ENCODE assay signal across 16 cellular contexts in the genomic region with DNA sequence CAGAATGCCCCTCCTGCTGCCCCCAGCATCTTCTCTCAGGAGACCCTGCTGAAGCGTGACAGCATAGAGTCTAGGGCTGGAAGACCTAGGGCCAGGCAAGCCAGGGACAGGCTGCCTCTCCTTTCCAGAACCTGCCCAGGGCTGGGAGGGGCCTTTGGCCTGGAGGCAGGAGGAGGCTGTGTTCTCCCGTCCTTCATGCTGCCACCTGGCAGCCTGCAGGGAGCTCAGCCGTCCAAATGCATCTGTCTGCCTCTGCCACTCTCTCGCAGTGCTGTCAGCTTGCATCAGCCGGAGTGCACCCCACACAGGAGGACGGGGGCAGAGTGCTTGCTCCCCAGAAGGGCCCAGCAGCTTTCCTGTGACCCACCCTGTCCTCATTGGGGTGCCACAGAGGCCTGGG. TPM values are rescaled to one million over a fixed set of nuclear protein-coding genes. Genes with fewer than 3 reads are reported as not detected.
DNase-seq lines count a peak whose midpoint lies in the region; ATAC-seq and TF ChIP-seq lines count a peak whose summit lies in the region.
"Had no signal": no experiment of that assay in that cellular context is flagged by ENCODE, and none has a peak within 500 bp of the region (broad histone marks: within the 10 kb centered on the region; RNA-seq: fewer than 3 reads in every experiment).

No MANE protein-coding gene starts in this region.

- H3K4me3 ChIP-seq in BLaER1 treated with 17β-estradiol and CSF1 and Interleukin-3, amounts not matched to agents 10 nM and 100 nM, result no peak overlapping the region
- no peak overlapping the region for H3K4me3 ChIP-seq in CD8-positive, alpha-beta T cell (ENCODE audit: low read depth, low read length)
- no peak overlapping the region for H3K4me3 ChIP-seq in coronary artery
- H3K4me3 ChIP-seq: smooth muscle cell had no signal

- intact Hi-C loops in CD8-positive, alpha-beta T cell (cut with DNase I, micrococcal nuclease), result no loop called here

- peaks cover 38 to 100% (median 95%) of the 10 kb centered on the region in 11 experiments; a peak in 21 of 22 replicates for H4K20me1 ChIP-seq in BLaER1 treated with 17β-estradiol and CSF1 and Interleukin-3, amounts not matched to agents 10 nM and 100 nM

- no peak overlapping the region for H3K27ac ChIP-seq in BLaER1 treated with 17β-estradiol and CSF1 and Interleukin-3, amounts not matched to agents 10 nM and 100 nM
- H3K27ac ChIP-seq in layer of hippocampus (ENCODE audit: low read depth, low read length) (peak overlapping the region; percentile 13), coronary artery (peak overlapping the region in 1 of 2 donors; percentile 41)
- no peak overlapping the region for H3K27ac ChIP-seq in CD8-positive, alpha-beta T cell (ENCODE audit: low read depth, low read length)

- peak overlapping the region in 4 of 11 experiments; percentile 18 to 43 (median 26); a peak in 5 of 22 replicates for H3K9ac ChIP-seq in BLaER1 treated with 17β-estradiol and CSF1 and Interleukin-3, amounts not matched to agents 10 nM and 100 nM

- no peaks in the 10 kb centered on the region for H3K9me3 Mint-ChIP-seq in WTC11
- no peaks in the 10 kb centered on the region for H3K9me3 Mint-ChIP-seq in CD8-positive, alpha-beta T cell
- H3K9me3 Mint-ChIP-seq: activated naive CD4-positive, alpha-beta T cell treated with anti-CD3 and anti-CD28 coated beads, Interleukin-2, amount 50 U/mL, for 24 hours; activated T-cell treated with anti-CD3 and anti-CD28 coated beads, Interleukin-2, amount 50 U/mL, for 4 hours had no signal

- TF ChIP-seq CTCF in WTC11 (IDR thresholded peaks at IDR 0.05), result no peak
- TF ChIP-seq CTCF in CD8-positive, alpha-beta T cell (IDR thresholded peaks at IDR 0.05), result no peak
- TF ChIP-seq CTCF in coronary artery (IDR thresholded peaks at IDR 0.05), result no peak

- peaks cover 60 to 81% (median 71%) of the 10 kb centered on the region in 11 experiments for H3K36me3 ChIP-seq in BLaER1 treated with 17β-estradiol and CSF1 and Interleukin-3, amounts not matched to agents 10 nM and 100 nM
- no peaks in the 10 kb centered on the region for H3K36me3 ChIP-seq in CD8-positive, alpha-beta T cell (ENCODE audit: insufficient read depth, low read length)

- peaks cover 39% of the 10 kb centered on the region for H3K4me1 Mint-ChIP-seq in WTC11
- H3K4me1 Mint-ChIP-seq in CD8-positive, alpha-beta T cell (ENCODE audit: low read depth), result peaks cover 6% of the 10 kb centered on the region

- CTCF ChIA-PET in WTC11 (lab: Charles Lee), result interaction anchor here (0.5 to 1.7 kb wide), 7 partner anchors 8 to 208 kb away, joined by 3 to 9 read pairs (median 3); no protein-coding TSS in a partner anchor
- CTCF ChIA-PET in CD8-positive, alpha-beta T cell (lab: Charles Lee), result no interaction called here

- H3K27ac Mint-ChIP-seq in WTC11, result peak overlapping the region; percentile 37; the same call in 1 of the 2 replicates
- no peak overlapping the region for H3K27ac Mint-ChIP-seq in CD8-positive, alpha-beta T cell
- H3K27ac Mint-ChIP-seq: activated naive CD4-positive, alpha-beta T cell treated with anti-CD3 and anti-CD28 coated beads, Interleukin-2, amount 50 U/mL, for 24 hours had no signal

- H3K4me3 Mint-ChIP-seq in WTC11, result no peak overlapping the region
- no peak overlapping the region for H3K4me3 Mint-ChIP-seq in CD8-positive, alpha-beta T cell
- H3K4me3 Mint-ChIP-seq: activated naive CD4-positive, alpha-beta T cell treated with anti-CD3 and anti-CD28 coated beads, Interleukin-2, amount 50 U/mL, for 24 hours; activated T-cell treated with anti-CD3 and anti-CD28 coated beads, Interleukin-2, amount 50 U/mL, for 4 hours had no signal

- H3K9me3 ChIP-seq in BLaER1 treated with 17β-estradiol and CSF1 and Interleukin-3, amounts not matched to agents 10 nM and 100 nM (replicated peaks in 1 of 11), result no peaks in the 10 kb centered on the region
- H3K9me3 ChIP-seq in CD8-positive, alpha-beta T cell (ENCODE audit: low read length), result no peaks in the 10 kb centered on the region
- H3K9me3 ChIP-seq: Caco-2 had no signal

- POLR2A ChIA-PET in WTC11 (lab: Charles Lee), result interaction anchor here (0.7 to 1.1 kb wide), 2 partner anchors 8 to 23 kb away, joined by 3 to 8 read pairs; no protein-coding TSS in a partner anchor
- POLR2A ChIA-PET in CD8-positive, alpha-beta T cell (lab: Charles Lee), result no interaction called here

- H3K4me1 ChIP-seq in BLaER1 treated with 17β-estradiol and CSF1 and Interleukin-3, amounts not matched to agents 10 nM and 100 nM, result peaks cover 51 to 93% (median 74%) of the 10 kb centered on the region in 10 experiments
- H3K4me1 ChIP-seq in CD8-positive, alpha-beta T cell (ENCODE audit: insufficient read depth, low read length), result no peaks in the 10 kb centered on the region

- ATAC-seq in WTC11, result no peak
- no peak for ATAC-seq in CD8-positive, alpha-beta T cell
- no peak for ATAC-seq in HG03378 (IDR thresholded peaks at IDR 0.05; ENCODE audit: unreplicated experiment)
- ATAC-seq: activated T-cell treated with anti-CD3 and anti-CD28 coated beads, Interleukin-2, amount 50 U/mL, for 4 hours had no signal

- H3K27me3 ChIP-seq in BLaER1 treated with 17β-estradiol and CSF1 and Interleukin-3, amounts not matched to agents 10 nM and 100 nM, result no peaks in the 10 kb centered on the region
- H3K27me3 ChIP-seq in layer of hippocampus (ENCODE audit: control insufficient read depth, insufficient read depth, low read length), result no peaks in the 10 kb centered on the region
- no peaks in the 10 kb centered on the region for H3K27me3 ChIP-seq in CD8-positive, alpha-beta T cell (ENCODE audit: insufficient read depth, low read length)

- H3K27me3 Mint-ChIP-seq in WTC11 (ENCODE audit: low read depth), result no peaks in the 10 kb centered on the region
- H3K27me3 Mint-ChIP-seq in CD8-positive, alpha-beta T cell (ENCODE audit: low read depth), result peaks cover 22% of the 10 kb centered on the region

- H3K36me3 Mint-ChIP-seq in WTC11, result peaks cover 27% of the 10 kb centered on the region
- no peaks in the 10 kb centered on the region for H3K36me3 Mint-ChIP-seq in CD8-positive, alpha-beta T cell
- H3K36me3 Mint-ChIP-seq: activated naive CD4-positive, alpha-beta T cell treated with anti-CD3 and anti-CD28 coated beads, Interleukin-2, amount 50 U/mL, for 24 hours had no signal

- peak overlapping the region; percentile 6 to 56 (median 41); a peak in 14 of 22 replicates for H3K4me2 ChIP-seq in BLaER1 treated with 17β-estradiol and CSF1 and Interleukin-3, amounts not matched to agents 10 nM and 100 nM
- H3K4me2 ChIP-seq: smooth muscle cell had no signal

- DNase-seq in ELF-1 (ENCODE audit: low read depth, low spot score) (peak; percentile 32), WTC11 (ENCODE audit: low spot score) (no peak), coronary artery (ENCODE audit: low spot score) (no peak)
- DNase-seq in stimulated activated CD4-positive, alpha-beta T cell treated with anti-CD3 and anti-CD28 coated beads, Interleukin-2, amount 100 ng/mL, for 24 hours, result no peak
- DNase-seq in CD8-positive, alpha-beta T cell, result no peak
- DNase-seq: activated CD8-positive, alpha-beta memory T cell treated with anti-CD3 and anti-CD28 coated beads for 24 hours; activated T-cell treated with anti-CD3 and anti-CD28 coated beads, Interleukin-2, amount 50 U/mL, for 4 hours; Caco-2; NCI-H1105; NCI-H2081 treated with DMSO at 0.1 percent for 48 hours; RPMI8226 had no signal

TF ChIP-seq in WTC11, 78 proteins besides CTCF, POLR2A, EP300 and RAD21 (continues in another document):
- no peak for TF ChIP-seq MLX (CRISPR knock-in tag; IDR thresholded peaks at IDR 0.05)
- no peak for TF ChIP-seq ESRRA (CRISPR knock-in tag; IDR thresholded peaks at IDR 0.05; ENCODE audit: borderline replicate concordance)
- TF ChIP-seq SP1 (CRISPR knock-in tag; conservative IDR thresholded peaks at IDR 0.05), result no peak
- TF ChIP-seq NR3C1 (CRISPR knock-in tag; conservative IDR thresholded peaks at IDR 0.05; ENCODE audit: low read depth), result no peak
- no peak for TF ChIP-seq SOX15 (CRISPR knock-in tag; IDR thresholded peaks at IDR 0.05)
- TF ChIP-seq ZNF263 (CRISPR knock-in tag; IDR thresholded peaks at IDR 0.05; ENCODE audit: low read depth), result no peak
- no peak for TF ChIP-seq ARID4B (CRISPR knock-in tag; IDR thresholded peaks at IDR 0.05; ENCODE audit: borderline replicate concordance)
- TF ChIP-seq MXD4 (CRISPR knock-in tag; IDR thresholded peaks at IDR 0.05; ENCODE audit: borderline replicate concordance), result no peak

RNA-seq across cellular contexts. Expression of gene ARHGAP23, which starts 31.3 kb away (rescaled TPM):
- 49.1 to 66.0 TPM (median 56.6 TPM) in 3 replicates for total RNA-seq in WTC11 (2021)
- total RNA-seq in CD8-positive, alpha-beta T cell, result under 1 TPM; 0.30 to 0.33 TPM

Comparison
In these comparisons a context has a peak if more than half of its experiments do, and no peak if none do; other contexts are left out.
1. RNA of gene ARHGAP23, which starts 31.3 kb away (total RNA-seq): 49.1 to 66.0 TPM in WTC11; 0.30 to 0.33 TPM in CD8-positive, alpha-beta T cell; every median in the first group is over 10 times any median in the second.